ENCODE assay signal across 16 cellular contexts in the genomic region with DNA sequence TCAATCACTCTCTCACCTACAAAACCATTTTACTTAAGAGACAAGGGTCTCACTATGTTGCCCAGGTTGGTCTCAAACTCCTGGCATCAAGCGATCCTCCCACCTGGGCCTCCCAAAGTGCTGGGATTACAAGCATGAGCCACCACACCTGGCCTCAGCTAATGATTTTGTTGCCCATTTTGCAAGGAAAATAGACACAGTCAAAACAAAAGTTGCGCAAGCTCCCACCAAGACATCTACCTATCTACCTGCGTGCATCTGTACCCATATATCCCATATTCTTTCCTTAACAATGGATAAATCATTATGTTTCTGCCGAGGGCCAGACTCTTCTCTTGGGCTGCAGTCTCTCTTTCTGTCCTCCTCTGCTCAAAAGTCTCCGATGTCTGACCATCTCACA.
A peak's percentile ranks its signal among the peaks of the same experiment; 100 is the strongest.
DNase-seq lines count a peak whose midpoint lies in the region; ATAC-seq and TF ChIP-seq lines count a peak whose summit lies in the region.
"Had no signal": no experiment of that assay in that cellular context is flagged by ENCODE, and none has a peak within 500 bp of the region (broad histone marks: within the 10 kb centered on the region; RNA-seq: fewer than 3 reads in every experiment).

No MANE protein-coding gene starts in this region.

- H2BK15ac ChIP-seq in IMR-90 (ENCODE audit: low read depth, low read length) (no peak overlapping the region), H9 (ENCODE audit: low read depth, low read length) (no peak overlapping the region)

- no peak overlapping the region for H2BK120ac ChIP-seq in IMR-90 (ENCODE audit: low read depth, low read length)
- H2BK120ac ChIP-seq in H9 (ENCODE audit: low read depth, low read length, poor library complexity, severe bottlenecking) = no peak overlapping the region

- no peak overlapping the region for H4K5ac ChIP-seq in IMR-90 (ENCODE audit: low read depth, low read length)
- H4K5ac ChIP-seq in H9 (ENCODE audit: insufficient read length, low read depth, low read length) = no peak overlapping the region

- no peak overlapping the region for H4K91ac ChIP-seq in IMR-90 (ENCODE audit: insufficient read depth, low read depth, low read length)
- H4K91ac ChIP-seq in H9 (ENCODE audit: insufficient read length, low read depth, low read length) = no peak overlapping the region

- POLR2A ChIA-PET in IMR-90 (lab: Charles Lee; ENCODE audit: unreplicated experiment) = no interaction called here

- H3K4me3 ChIP-seq in IMR-90 (ENCODE audit: insufficient read depth, low read depth, low read length) = no peak overlapping the region
- H3K4me3 ChIP-seq: Peyer's patch had no signal

- H3K9me1 ChIP-seq in IMR-90 (ENCODE audit: insufficient read depth, low read length) = no peaks in the 10 kb centered on the region

- no peak overlapping the region for H3K14ac ChIP-seq in IMR-90 (replicated peaks; ENCODE audit: low read depth, low read length)
- no peak overlapping the region for H3K14ac ChIP-seq in H9 (ENCODE audit: insufficient read depth, low read length)

- no peaks in the 10 kb centered on the region for H3K27me3 Mint-ChIP-seq in activated naive CD8-positive, alpha-beta T cell
- H3K27me3 Mint-ChIP-seq in activated naive CD8-positive, alpha-beta T cell treated with anti-CD3 and anti-CD28 coated beads for 36 hours = no peaks in the 10 kb centered on the region
- no peaks in the 10 kb centered on the region for H3K27me3 Mint-ChIP-seq in immature natural killer cell (ENCODE audit: low read depth in 3 of 3)
- no peaks in the 10 kb centered on the region; the same call in 1 of the 2 replicates for H3K27me3 Mint-ChIP-seq in H9 (ENCODE audit: low read depth)

- H2AK9ac ChIP-seq in IMR-90 (replicated peaks; ENCODE audit: low read depth, low read length, poor library complexity) = no peak overlapping the region

- no peaks in the 10 kb centered on the region for H3K23me2 ChIP-seq in H9 (ENCODE audit: insufficient read length, low read depth, low read length, poor library complexity, severe bottlenecking)

- CTCF ChIA-PET in IMR-90 (lab: Yijun Ruan, JAX) = no interaction called here

- H3K79me2 ChIP-seq in H9 (ENCODE audit: insufficient read depth, low read length) = no peaks in the 10 kb centered on the region

- H3K4me3 Mint-ChIP-seq in activated naive CD8-positive, alpha-beta T cell = no peak overlapping the region
- H3K4me3 Mint-ChIP-seq in activated naive CD8-positive, alpha-beta T cell treated with anti-CD3 and anti-CD28 coated beads for 36 hours = no peak overlapping the region
- H3K4me3 Mint-ChIP-seq in immature natural killer cell (no peak overlapping the region), H9 (no peak overlapping the region)

- peaks cover 11% of the 10 kb centered on the region for H3K9me3 ChIP-seq in IMR-90 (ENCODE audit: control insufficient read depth, insufficient read depth, low read length)
- H3K9me3 ChIP-seq in H9 (ENCODE audit: control insufficient read depth, low read depth, low read length) = no peaks in the 10 kb centered on the region
- H3K9me3 ChIP-seq: Peyer's patch had no signal

- no peak for ATAC-seq in IMR-90 (ENCODE audit: low read depth)

- H3K27ac ChIP-seq in IMR-90 (ENCODE audit: insufficient read depth, low read length) (no peak overlapping the region), H9 (ENCODE audit: insufficient read length, low read depth, low read length) (no peak overlapping the region)
- H3K27ac ChIP-seq: Peyer's patch had no signal

- dilution Hi-C loops in IMR-90 (cut with HindIII; ENCODE audit: low sequenced_read_pairs, unreplicated experiment) = no loop called here

- H3K4me1 Mint-ChIP-seq in activated naive CD8-positive, alpha-beta T cell (ENCODE audit: low read depth) = peaks cover 23% of the 10 kb centered on the region
- peaks cover 20% of the 10 kb centered on the region for H3K4me1 Mint-ChIP-seq in activated naive CD8-positive, alpha-beta T cell treated with anti-CD3 and anti-CD28 coated beads for 36 hours
- peaks cover 21 to 32% of the 10 kb centered on the region in 2 donors for H3K4me1 Mint-ChIP-seq in immature natural killer cell
- no peaks in the 10 kb centered on the region; a peak in 1 of 4 replicates for H3K4me1 Mint-ChIP-seq in H9

- H3K9me3 Mint-ChIP-seq in activated naive CD8-positive, alpha-beta T cell (ENCODE audit: low read depth) = no peaks in the 10 kb centered on the region
- H3K9me3 Mint-ChIP-seq in activated naive CD8-positive, alpha-beta T cell treated with anti-CD3 and anti-CD28 coated beads for 36 hours = peaks cover 3% of the 10 kb centered on the region
- H3K9me3 Mint-ChIP-seq in immature natural killer cell (no peaks in the 10 kb centered on the region), H9 (no peaks in the 10 kb centered on the region; a peak in 1 of 5 replicates)

- no peak overlapping the region for H3K9ac ChIP-seq in IMR-90 (ENCODE audit: low read depth, low read length)
- no peak overlapping the region for H3K9ac ChIP-seq in H9 (ENCODE audit: extremely low read depth, insufficient read length, low read length)

- H4K20me1 ChIP-seq in IMR-90 (ENCODE audit: insufficient read depth, low read length) = no peaks in the 10 kb centered on the region
- no peaks in the 10 kb centered on the region for H4K20me1 ChIP-seq in H9 (ENCODE audit: control insufficient read depth, insufficient read depth, insufficient read length)

- WGBS in IMR-90 (ENCODE audit: extremely low coverage in 2 of 2, insufficient read length in 1 of 2), 2 experiments = 100% methylated on average over 1 of the region's 5 CpGs; no CpG with 5 or more reads in 1 of the 2 experiments
- WGBS in H9 (ENCODE audit: extremely low coverage, insufficient read length, low lambda C conversion rate) = no CpG with 5 or more reads among the region's 5 CpGs

- no peak overlapping the region for H3K56ac ChIP-seq in IMR-90 (ENCODE audit: extremely low read depth, insufficient read depth, low read length)
- H3K56ac ChIP-seq in H9 (ENCODE audit: insufficient read length, low read depth, low read length) = no peak overlapping the region

- H3K23ac ChIP-seq in IMR-90 (ENCODE audit: low read depth, low read length) (no peak overlapping the region), H9 (ENCODE audit: insufficient read length, low read depth, low read length) (no peak overlapping the region)

- H3K4me2 ChIP-seq in IMR-90 (ENCODE audit: low read depth, low read length) = no peak overlapping the region
- H3K4me2 ChIP-seq in H9 (ENCODE audit: insufficient read depth, insufficient read length, low read length) = no peak overlapping the region

- H2AFZ ChIP-seq in IMR-90 (replicated peaks; ENCODE audit: low read length, poor library complexity) (no peak overlapping the region), H9 (ENCODE audit: low read length) (no peak overlapping the region)

- H4K8ac ChIP-seq in IMR-90 (ENCODE audit: low read depth in 2 of 2, low read length in 2 of 2) (no peak overlapping the region), H9 (replicated peaks; ENCODE audit: insufficient read length, low read depth, low read length) (no peak overlapping the region)

- no peaks in the 10 kb centered on the region for H3K27me3 ChIP-seq in IMR-90 (ENCODE audit: control insufficient read depth, insufficient read depth, low read length)
- H3K27me3 ChIP-seq in H9 (ENCODE audit: insufficient read depth, low read length) = no peaks in the 10 kb centered on the region
- H3K27me3 ChIP-seq: Peyer's patch had no signal

- H2BK5ac ChIP-seq in IMR-90 (ENCODE audit: low read depth, low read length, poor library complexity, severe bottlenecking) (no peak overlapping the region), H9 (ENCODE audit: insufficient read length, low read length) (no peak overlapping the region)

- H3K4ac ChIP-seq in IMR-90 (ENCODE audit: low read depth, low read length) (no peak overlapping the region), H9 (ENCODE audit: low read depth, low read length) (no peak overlapping the region)

- no peaks in the 10 kb centered on the region for H3K36me3 ChIP-seq in IMR-90 (ENCODE audit: control insufficient read depth, insufficient read depth, low read length)
- H3K36me3 ChIP-seq: Peyer's patch had no signal

- intact Hi-C loops in IMR-90 (cut with micrococcal nuclease) = no loop called here

- TF ChIP-seq CTCF in IMR-90 (conservative IDR thresholded peaks at IDR 0.05; ENCODE audit: low read depth, low read length) = no peak
- no peak for TF ChIP-seq CTCF in H9 (conservative IDR thresholded peaks at IDR 0.05)

- H2AK5ac ChIP-seq in IMR-90 (ENCODE audit: low read depth, low read length) = no peak overlapping the region
- H2AK5ac ChIP-seq in H9 (ENCODE audit: insufficient read length, low read length) = no peak overlapping the region

- DNase-seq in activated naive CD8-positive, alpha-beta T cell treated with anti-CD3 and anti-CD28 coated beads for 36 hours = no peak
- no peak for DNase-seq in IMR-90
- DNase-seq in immature natural killer cell = no peak
- no peak for DNase-seq in AML-193 (lab: John Stamatoyannopoulos, UW)
- no peak for DNase-seq in NCI-H1105 (lab: John Stamatoyannopoulos, UW)
- no peak for DNase-seq in H9
- DNase-seq: COR-L47, H7, Kasumi-1, NCI-H1417, NCI-H1930, NCI-H2171 treated with DMSO at 0.1 percent for 48 hours, NCI-H524, Peyer's patch, Right ventricle myocardium superior had no signal

- peak overlapping the region; percentile 38 for H3K27ac Mint-ChIP-seq in activated naive CD8-positive, alpha-beta T cell
- no peak overlapping the region for H3K27ac Mint-ChIP-seq in activated naive CD8-positive, alpha-beta T cell treated with anti-CD3 and anti-CD28 coated beads for 36 hours
- H3K27ac Mint-ChIP-seq in immature natural killer cell (peak overlapping the region in 4 of 6 donors; percentile 55 to 74 (median 67)), H9 (no peak overlapping the region)

- in situ Hi-C loops in IMR-90 (cut with MboI; ENCODE audit: low sequenced_read_pairs) = no loop called here

- H3K18ac ChIP-seq in IMR-90 (ENCODE audit: low read depth, low read length) = no peak overlapping the region
- no peak overlapping the region for H3K18ac ChIP-seq in H9 (ENCODE audit: insufficient read length, low read depth, low read length)

- H2BK12ac ChIP-seq in H9 (ENCODE audit: insufficient read length, low read depth, low read length) = no peak overlapping the region

- peaks cover 39% of the 10 kb centered on the region for H3K36me3 Mint-ChIP-seq in activated naive CD8-positive, alpha-beta T cell
- peaks cover 65% of the 10 kb centered on the region for H3K36me3 Mint-ChIP-seq in activated naive CD8-positive, alpha-beta T cell treated with anti-CD3 and anti-CD28 coated beads for 36 hours
- H3K36me3 Mint-ChIP-seq in immature natural killer cell = peaks cover 26 to 69% (median 30%) of the 10 kb centered on the region in 3 donors
- no peaks in the 10 kb centered on the region for H3K36me3 Mint-ChIP-seq in H9 (ENCODE audit: insufficient read depth in 1 of 3, low read depth in 3 of 3)

- no peak overlapping the region for H2BK20ac ChIP-seq in IMR-90 (ENCODE audit: low read depth, low read length)
- H2BK20ac ChIP-seq in H9 (ENCODE audit: low read depth, low read length, poor library complexity, severe bottlenecking) = no peak overlapping the region

- H3K79me1 ChIP-seq in IMR-90 (ENCODE audit: low read depth in 1 of 2, low read length in 2 of 2) (no peaks in the 10 kb centered on the region), H9 (ENCODE audit: insufficient read depth, low read depth, low read length, poor library complexity, severe bottlenecking) (no peaks in the 10 kb centered on the region)

- BruUV-seq in IMR-90 (replicated peaks; lab: Mats Ljungman, UMichigan) = no TSS peak

- no peak overlapping the region for H3T11ph ChIP-seq in H9 (ENCODE audit: low read length)

- TF ChIP-seq RAD21 in IMR-90 (IDR thresholded peaks at IDR 0.05; ENCODE audit: low read length) = no peak

- H3K4me1 ChIP-seq in IMR-90 (ENCODE audit: control insufficient read depth, insufficient read depth, low read length) = no peaks in the 10 kb centered on the region
- no peaks in the 10 kb centered on the region for H3K4me1 ChIP-seq in H9 (ENCODE audit: insufficient read depth, low read length)
- H3K4me1 ChIP-seq: Peyer's patch had no signal

- TF ChIP-seq POLR2A in IMR-90 (IDR thresholded peaks at IDR 0.05; ENCODE audit: low read depth, low read length) = no peak

Comparison
In these comparisons a context has a peak if more than half of its experiments do, and no peak if none do; other contexts are left out.
1. H3K27ac Mint-ChIP-seq: peak in activated naive CD8-positive, alpha-beta T cell (single experiment) and immature natural killer cell (4 of 6); none in activated naive CD8-positive, alpha-beta T cell treated with anti-CD3 and anti-CD28 coated beads for 36 hours (single experiment) and H9 (0 of 3).